Comparison of ENCODE assay signal across 17 cellular contexts in the genomic region with DNA sequence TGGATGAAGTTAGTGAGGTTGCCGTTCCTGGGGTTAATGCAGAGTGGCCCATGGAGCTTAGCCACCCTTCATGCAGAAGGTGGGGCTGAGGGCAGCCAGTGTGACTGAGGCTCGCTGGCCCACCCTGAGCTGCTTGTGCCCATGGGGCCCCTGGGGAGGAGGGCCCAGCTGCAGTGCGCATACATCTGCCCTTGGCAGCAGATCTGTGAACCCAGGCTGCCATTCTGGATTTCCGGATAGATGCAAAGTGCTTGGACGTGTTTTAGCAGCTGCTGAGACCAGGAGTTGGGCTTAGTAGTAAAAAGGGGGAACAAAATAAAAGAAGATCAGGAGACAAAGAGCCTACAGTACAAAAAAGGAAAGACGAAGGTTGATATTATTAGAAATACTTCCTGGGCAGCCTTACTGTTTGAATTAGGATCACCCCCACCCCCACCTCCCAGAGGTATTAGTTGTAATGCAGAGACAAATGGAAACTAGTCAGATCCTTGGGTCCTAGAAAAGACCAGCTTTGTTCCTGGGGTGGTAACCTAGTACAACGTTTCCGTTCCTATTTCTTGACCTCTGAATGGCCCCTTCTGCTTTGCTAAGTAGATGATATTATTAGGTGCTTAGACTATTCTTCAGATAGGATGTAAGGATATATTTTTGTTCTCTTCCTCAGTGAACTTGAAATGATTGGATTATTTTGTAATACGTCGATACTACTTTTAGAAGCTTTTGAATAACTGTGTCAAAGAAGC.
DNase-seq lines count a peak whose midpoint lies in the region; ATAC-seq and TF ChIP-seq lines count a peak whose summit lies in the region.
"Had no signal": no experiment of that assay in that cellular context is flagged by ENCODE, and none has a peak within 500 bp of the region (broad histone marks: within the 10 kb centered on the region; RNA-seq: fewer than 3 reads in every experiment).

No MANE protein-coding gene starts in this region.

- peaks cover 18% of the 10 kb centered on the region for H3K27me3 Mint-ChIP-seq in T-helper 17 cell
- H3K27me3 Mint-ChIP-seq in activated naive CD4-positive, alpha-beta T cell treated with anti-CD3 and anti-CD28 coated beads, Interleukin-2, amount 10 ng/mL, durations not matched to agents 7 days and 5 days, result no peaks in the 10 kb centered on the region
- H3K27me3 Mint-ChIP-seq: dendritic cell treated with granulocyte-macrophage colony-stimulating factor and Interleukin-4, amounts not matched to agents 40 ng/mL and 50 ng/mL, for 4 days had no signal

- peak overlapping the region; percentile 45 for H3K27ac Mint-ChIP-seq in T-helper 17 cell
- H3K27ac Mint-ChIP-seq in activated naive CD4-positive, alpha-beta T cell treated with anti-CD3 and anti-CD28 coated beads, Interleukin-2, amount 10 ng/mL, durations not matched to agents 7 days and 5 days, result no peak overlapping the region
- H3K27ac Mint-ChIP-seq: activated naive CD4-positive, alpha-beta T cell treated with anti-CD3 and anti-CD28 coated beads, Interleukin-2, amount 50 U/mL, for 72 hours; dendritic cell treated with granulocyte-macrophage colony-stimulating factor and Interleukin-4, amounts not matched to agents 40 ng/mL and 50 ng/mL, for 4 days; immature natural killer cell had no signal

- CTCF ChIA-PET in activated naive CD4-positive, alpha-beta T cell treated with anti-CD3 and anti-CD28 coated beads, Interleukin-2, amount 10 ng/mL, durations not matched to agents 7 days and 5 days (lab: Charles Lee), result no interaction called here

- H3K4me3 ChIP-seq in lung (no peak overlapping the region), stomach (no peak overlapping the region)

- TF ChIP-seq POLR2A in stomach (IDR thresholded peaks at IDR 0.05), result no peak

- H3K4me1 ChIP-seq in lung (ENCODE audit: control insufficient read depth in 2 of 2, insufficient read depth in 2 of 2, low read length in 2 of 2), result peaks cover 42 to 43% of the 10 kb centered on the region in 2 donors
- peaks cover 35 to 98% (median 73%) of the 10 kb centered on the region in 4 donors for H3K4me1 ChIP-seq in stomach

- no peaks in the 10 kb centered on the region for H3K36me3 ChIP-seq in lung (ENCODE audit: control insufficient read depth in 2 of 2, insufficient read depth in 2 of 2, low read length in 2 of 2)
- no peaks in the 10 kb centered on the region for H3K36me3 ChIP-seq in stomach
- H3K36me3 ChIP-seq: WERI-Rb-1 had no signal

- H3K27ac ChIP-seq in lung (ENCODE audit: low read depth in 1 of 2, low read length in 1 of 2) (peak overlapping the region; percentile 20 to 27), stomach (peak overlapping the region in 4 of 5 donors; percentile 32 to 59 (median 52))
- H3K27ac ChIP-seq: 22Rv1, WERI-Rb-1 had no signal

- DNase-seq in NCI-H82 (lab: John Stamatoyannopoulos, UW) (peak; percentile 29), NCI-H82 treated with DMSO at 0.1 percent for 48 hours (lab: John Stamatoyannopoulos, UW; ENCODE audit: unreplicated experiment) (no peak), T-helper 17 cell (no peak), lung (ENCODE audit: low spot score) (no peak), stomach (no peak), NCI-H1048 (lab: John Stamatoyannopoulos, UW) (no peak), ecto neural progenitor cell (ENCODE audit: low spot score) (no peak)
- DNase-seq in activated naive CD4-positive, alpha-beta T cell treated with anti-CD3 and anti-CD28 coated beads, Interleukin-2, amount 10 ng/mL, durations not matched to agents 7 days and 5 days, result no peak
- DNase-seq: COR-L47, immature natural killer cell, NCI-H526 treated with DMSO at 0.1 percent for 48 hours, retina, SHP77, WERI-Rb-1 had no signal

- H3K9me3 ChIP-seq in T-helper 17 cell (ENCODE audit: control insufficient read depth, low read length, poor library complexity, severe bottlenecking) (no peaks in the 10 kb centered on the region), lung (ENCODE audit: control insufficient read depth in 2 of 2, insufficient read depth in 1 of 2, low read length in 1 of 2) (no peaks in the 10 kb centered on the region), stomach (no peaks in the 10 kb centered on the region)

- ATAC-seq in T-helper 17 cell (no peak), lung (ENCODE audit: insufficient read depth, low FRiP score) (no peak)
- ATAC-seq: activated naive CD4-positive, alpha-beta T cell treated with anti-CD3 and anti-CD28 coated beads, Interleukin-2, amount 50 U/mL, for 72 hours had no signal

- no peaks in the 10 kb centered on the region for H3K9me3 Mint-ChIP-seq in activated naive CD4-positive, alpha-beta T cell treated with anti-CD3 and anti-CD28 coated beads, Interleukin-2, amount 10 ng/mL, durations not matched to agents 7 days and 5 days
- H3K9me3 Mint-ChIP-seq: activated naive CD4-positive, alpha-beta T cell treated with anti-CD3 and anti-CD28 coated beads, Interleukin-2, amount 50 U/mL, for 72 hours; dendritic cell treated with granulocyte-macrophage colony-stimulating factor and Interleukin-4, amounts not matched to agents 40 ng/mL and 50 ng/mL, for 4 days; immature natural killer cell had no signal

- H3K27me3 ChIP-seq in lung (ENCODE audit: control insufficient read depth, insufficient read depth) (no peaks in the 10 kb centered on the region), stomach (no peaks in the 10 kb centered on the region)

- TF ChIP-seq EP300 in stomach (IDR thresholded peaks at IDR 0.05), result no peak

- H3K36me3 Mint-ChIP-seq in T-helper 17 cell (ENCODE audit: low read depth), result no peaks in the 10 kb centered on the region
- no peaks in the 10 kb centered on the region for H3K36me3 Mint-ChIP-seq in activated naive CD4-positive, alpha-beta T cell treated with anti-CD3 and anti-CD28 coated beads, Interleukin-2, amount 10 ng/mL, durations not matched to agents 7 days and 5 days
- H3K36me3 Mint-ChIP-seq: activated naive CD4-positive, alpha-beta T cell treated with anti-CD3 and anti-CD28 coated beads, Interleukin-2, amount 50 U/mL, for 72 hours; immature natural killer cell had no signal

- H3K4me3 Mint-ChIP-seq in T-helper 17 cell, result no peak overlapping the region
- no peak overlapping the region for H3K4me3 Mint-ChIP-seq in activated naive CD4-positive, alpha-beta T cell treated with anti-CD3 and anti-CD28 coated beads, Interleukin-2, amount 10 ng/mL, durations not matched to agents 7 days and 5 days
- H3K4me3 Mint-ChIP-seq: dendritic cell treated with granulocyte-macrophage colony-stimulating factor and Interleukin-4, amounts not matched to agents 40 ng/mL and 50 ng/mL, for 4 days; immature natural killer cell had no signal

- no peak for TF ChIP-seq CTCF in lung (IDR thresholded peaks at IDR 0.05; ENCODE audit: control extremely low read depth, extremely low read depth)
- TF ChIP-seq CTCF in stomach (IDR thresholded peaks at IDR 0.05), result no peak

- intact Hi-C loops in stomach (cut with DNase I; ENCODE audit: low total_unique reads), result no loop called here

- 52 to 53% methylated on average over 10 of the region's 10 CpGs for WGBS in lung, 2 donors
- WGBS in stomach, 5 donors, result 33 to 47% (median 41%) methylated on average over 9 to 10 of the region's 10 CpGs

- peaks cover 36% of the 10 kb centered on the region for H3K4me1 Mint-ChIP-seq in T-helper 17 cell
- H3K4me1 Mint-ChIP-seq in activated naive CD4-positive, alpha-beta T cell treated with anti-CD3 and anti-CD28 coated beads, Interleukin-2, amount 10 ng/mL, durations not matched to agents 7 days and 5 days, result peaks cover 58% of the 10 kb centered on the region
